In genomic region chr1:19435851-19436465, GRCh38 we compare ENCODE assay signal across 8 cellular contexts. TPM values are rescaled to one million over a fixed set of nuclear protein-coding genes. Genes with fewer than 3 reads are reported as not detected.
DNase-seq lines count a peak whose midpoint lies in the region; ATAC-seq lines count a peak whose summit lies in the region.

No MANE protein-coding gene starts in this region.

- ATAC-seq in HG02642 (IDR thresholded peaks at IDR 0.05; ENCODE audit: poor library complexity, unreplicated experiment): no peak

- peak overlapping the region in 1 of 3 donors; percentile 60 for H3K9ac ChIP-seq in skeletal muscle tissue (ENCODE audit: low read depth in 1 of 3, low read length in 3 of 3)

- H3K4me3 ChIP-seq in skeletal muscle tissue (ENCODE audit: low read length in 3 of 3): no peak overlapping the region

- peaks cover 82 to 87% (median 85%) of the 10 kb centered on the region in 3 donors for H3K4me1 ChIP-seq in skeletal muscle tissue (ENCODE audit: control insufficient read depth in 3 of 3, insufficient read depth in 3 of 3, low read length in 3 of 3)

- peaks cover 0 to 3% (median 0%) of the 10 kb centered on the region in 3 donors for H3K36me3 ChIP-seq in skeletal muscle tissue (ENCODE audit: control insufficient read depth in 3 of 3, insufficient read depth in 3 of 3, low read length in 3 of 3)

- H3K9me3 ChIP-seq in skeletal muscle tissue (ENCODE audit: control insufficient read depth in 3 of 3, low read length in 3 of 3): no peaks in the 10 kb centered on the region

- peak overlapping the region; percentile 88 for H3K27ac ChIP-seq in skeletal muscle tissue (ENCODE audit: low read depth, low read length)

- no peaks in the 10 kb centered on the region for H3K27me3 ChIP-seq in skeletal muscle tissue (ENCODE audit: control insufficient read depth in 3 of 3, insufficient read depth in 3 of 3, low read length in 3 of 3)

- DNase-seq in Daoy (ENCODE audit: low read depth) (peak; percentile 57), fibroblast of gingiva (ENCODE audit: low read depth) (peak; percentile 74), inferior parietal cortex (ENCODE audit: extremely low spot score) (no peak), DMS53 (lab: John Stamatoyannopoulos, UW) (no peak), activated gamma-delta T cell treated with Interleukin-2 at 50 U/mL for 16 hours (no peak)
- peak; percentile 16 to 28 for DNase-seq in activated CD4-positive, alpha-beta T cell treated with anti-CD3 and anti-CD28 coated beads, Interleukin-2, amount 50 U/mL, for 4 hours

RNA-seq across cellular contexts. Expression of gene CAPZB, which starts 49.4 kb away (rescaled TPM):
- total RNA-seq in Daoy (2014; rRNA removed; shearing (Covaris generic)): 141 and 154 TPM in 2 replicates
- 67.3 TPM for total RNA-seq in skeletal muscle tissue

Comparison
In these comparisons a context has a peak if more than half of its experiments do, and no peak if none do; other contexts are left out.
1. DNase-seq: peak in Daoy (single experiment), activated CD4-positive, alpha-beta T cell treated with anti-CD3 and anti-CD28 coated beads, Interleukin-2, amount 50 U/mL, for 4 hours (2 of 2) and fibroblast of gingiva (single experiment); none in inferior parietal cortex (single experiment), DMS53 (single experiment) and activated gamma-delta T cell treated with Interleukin-2 at 50 U/mL for 16 hours (single experiment).